ENCODE assay signal across 1 cellular context in the genomic region with DNA sequence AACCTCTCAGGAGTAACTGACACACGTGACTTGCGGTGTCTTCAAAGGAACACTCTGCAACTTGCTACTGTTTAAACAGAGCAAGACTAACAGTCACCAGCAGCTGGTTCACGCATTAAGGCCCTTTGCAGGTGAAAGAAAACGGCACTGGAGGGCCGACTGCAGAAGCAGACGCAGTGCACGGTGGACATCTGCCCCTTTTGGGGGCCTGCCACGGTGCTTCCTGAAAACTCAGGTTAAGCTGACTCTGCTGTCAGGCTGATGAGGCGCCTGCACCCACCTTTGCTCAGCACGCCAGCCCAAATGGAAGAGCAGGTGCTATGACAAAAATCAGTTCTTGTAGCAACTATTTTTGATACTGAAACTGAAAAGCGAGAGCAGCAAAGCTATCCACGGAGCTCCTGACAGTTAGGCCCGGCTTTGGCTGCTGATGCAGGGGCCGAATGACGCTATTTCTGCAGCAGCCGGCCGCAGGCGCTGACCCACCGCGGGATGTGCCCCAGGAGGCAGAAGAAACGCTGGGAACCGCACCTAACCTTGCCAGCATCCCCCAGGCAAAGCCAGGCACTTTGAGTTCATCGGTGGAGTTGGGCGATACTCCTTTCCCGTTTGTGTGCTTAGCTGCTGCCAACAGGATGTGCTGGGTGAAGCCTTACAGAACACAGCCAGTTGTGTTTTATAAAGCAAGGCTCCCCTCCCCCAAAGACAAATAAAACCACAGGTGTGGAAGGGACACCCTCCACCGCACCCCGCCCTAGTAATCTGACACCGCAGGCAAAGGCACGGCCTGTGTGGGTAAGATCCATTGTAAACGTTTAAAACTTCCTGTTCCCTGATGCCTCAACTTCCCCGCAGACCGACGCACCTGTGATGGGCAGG.
TF ChIP-seq lines count a peak whose summit lies in the region.

No MANE protein-coding gene starts in this region.

TF ChIP-seq in HepG2, 621 proteins besides CTCF, POLR2A, EP300 and RAD21 (continues in another document):
- TF ChIP-seq TBX3 (IDR thresholded peaks at IDR 0.05; ENCODE audit: borderline replicate concordance) (peak; percentile 32; the same call in 1 of the 2 replicates), NKX3-1 (CRISPR knock-in tag; IDR thresholded peaks at IDR 0.05) (no peak), SNAI1 (CRISPR knock-in tag; IDR thresholded peaks at IDR 0.05; ENCODE audit: borderline replicate concordance) (0 out of 2 replicates have a peak, but pooled peaks have one; percentile 29), ZNF670 (CRISPR knock-in tag; IDR thresholded peaks at IDR 0.05; ENCODE audit: borderline replicate concordance) (no peak), SOX5 (CRISPR knock-in tag; IDR thresholded peaks at IDR 0.05; ENCODE audit: borderline replicate concordance) (peak; percentile 55; the same call in 1 of the 2 replicates), ETV5 (CRISPR knock-in tag; IDR thresholded peaks at IDR 0.05; ENCODE audit: borderline replicate concordance) (peak; percentile 62), KDM5B (CRISPR knock-in tag; IDR thresholded peaks at IDR 0.05; ENCODE audit: borderline replicate concordance) (peak; percentile 43; the same call in 1 of the 2 replicates), MXD4 (CRISPR knock-in tag; IDR thresholded peaks at IDR 0.05) (no peak), ZMYM4 (CRISPR knock-in tag; IDR thresholded peaks at IDR 0.05) (0 out of 2 replicates have a peak, but pooled peaks have one; percentile 16), PAX8 (CRISPR knock-in tag; IDR thresholded peaks at IDR 0.05; ENCODE audit: borderline replicate concordance) (no peak), MIXL1 (CRISPR knock-in tag; IDR thresholded peaks at IDR 0.05) (no peak), SMAD9 (CRISPR knock-in tag; IDR thresholded peaks at IDR 0.05) (no peak), ZNF501 (CRISPR knock-in tag; IDR thresholded peaks at IDR 0.05) (peak; percentile 28; the same call in 1 of the 2 replicates), GATAD1 (CRISPR knock-in tag; IDR thresholded peaks at IDR 0.05) (no peak), HDAC2 (CRISPR knock-in tag; IDR thresholded peaks at IDR 0.05) (peak; percentile 39; the same call in 1 of the 2 replicates), BHLHE40 (IDR thresholded peaks at IDR 0.05; ENCODE audit: low read length) (peak; percentile 91), ZNF510 (CRISPR knock-in tag; IDR thresholded peaks at IDR 0.05; ENCODE audit: low read depth) (no peak), HIVEP1 (CRISPR knock-in tag; IDR thresholded peaks at IDR 0.05) (peak; percentile 62; the same call in 1 of the 2 replicates), YEATS2 (CRISPR knock-in tag; IDR thresholded peaks at IDR 0.05; ENCODE audit: borderline replicate concordance) (peak; percentile 19; the same call in 1 of the 2 replicates), ZNF563 (CRISPR knock-in tag; IDR thresholded peaks at IDR 0.05) (no peak), PHF21A (CRISPR knock-in tag; IDR thresholded peaks at IDR 0.05) (peak; percentile 57), SOX6 (IDR thresholded peaks at IDR 0.05) (no peak), SOX6 (CRISPR knock-in tag; IDR thresholded peaks at IDR 0.05) (peak; percentile 68), ASH2L (IDR thresholded peaks at IDR 0.05; ENCODE audit: insufficient read length, low read depth, low read length) (peak; percentile 16), RXRB (CRISPR knock-in tag; IDR thresholded peaks at IDR 0.05; ENCODE audit: borderline replicate concordance) (0 out of 2 replicates have a peak, but pooled peaks have one; percentile 14), TBX2 (CRISPR knock-in tag; IDR thresholded peaks at IDR 0.05; ENCODE audit: borderline replicate concordance) (peak; percentile 88), RFX1 (IDR thresholded peaks at IDR 0.05) (no peak), ZNF629 (CRISPR knock-in tag; conservative IDR thresholded peaks at IDR 0.05) (no peak), SOX13 (IDR thresholded peaks at IDR 0.05) (no peak), SOX13 (CRISPR knock-in tag; conservative IDR thresholded peaks at IDR 0.05 in 1 of 2, IDR thresholded peaks at IDR 0.05 in 1 of 2) (peak in 1 of 2 experiments; percentile 59; a peak in 2 of 4 replicates), ZNF24 (IDR thresholded peaks at IDR 0.05) (no peak), SIX1 (CRISPR knock-in tag; IDR thresholded peaks at IDR 0.05; ENCODE audit: borderline replicate concordance) (peak; percentile 94), ZNF232 (CRISPR knock-in tag; IDR thresholded peaks at IDR 0.05; ENCODE audit: borderline replicate concordance) (no peak), ZEB1 (IDR thresholded peaks at IDR 0.05; ENCODE audit: insufficient replicate concordance, low read depth) (peak; percentile 66), SP5 (CRISPR knock-in tag; IDR thresholded peaks at IDR 0.05; ENCODE audit: borderline replicate concordance, low read depth) (peak; percentile 30; the same call in 1 of the 2 replicates), SIX4 (CRISPR knock-in tag; IDR thresholded peaks at IDR 0.05) (peak; percentile 98)
- TF ChIP-seq, protein P1, sequence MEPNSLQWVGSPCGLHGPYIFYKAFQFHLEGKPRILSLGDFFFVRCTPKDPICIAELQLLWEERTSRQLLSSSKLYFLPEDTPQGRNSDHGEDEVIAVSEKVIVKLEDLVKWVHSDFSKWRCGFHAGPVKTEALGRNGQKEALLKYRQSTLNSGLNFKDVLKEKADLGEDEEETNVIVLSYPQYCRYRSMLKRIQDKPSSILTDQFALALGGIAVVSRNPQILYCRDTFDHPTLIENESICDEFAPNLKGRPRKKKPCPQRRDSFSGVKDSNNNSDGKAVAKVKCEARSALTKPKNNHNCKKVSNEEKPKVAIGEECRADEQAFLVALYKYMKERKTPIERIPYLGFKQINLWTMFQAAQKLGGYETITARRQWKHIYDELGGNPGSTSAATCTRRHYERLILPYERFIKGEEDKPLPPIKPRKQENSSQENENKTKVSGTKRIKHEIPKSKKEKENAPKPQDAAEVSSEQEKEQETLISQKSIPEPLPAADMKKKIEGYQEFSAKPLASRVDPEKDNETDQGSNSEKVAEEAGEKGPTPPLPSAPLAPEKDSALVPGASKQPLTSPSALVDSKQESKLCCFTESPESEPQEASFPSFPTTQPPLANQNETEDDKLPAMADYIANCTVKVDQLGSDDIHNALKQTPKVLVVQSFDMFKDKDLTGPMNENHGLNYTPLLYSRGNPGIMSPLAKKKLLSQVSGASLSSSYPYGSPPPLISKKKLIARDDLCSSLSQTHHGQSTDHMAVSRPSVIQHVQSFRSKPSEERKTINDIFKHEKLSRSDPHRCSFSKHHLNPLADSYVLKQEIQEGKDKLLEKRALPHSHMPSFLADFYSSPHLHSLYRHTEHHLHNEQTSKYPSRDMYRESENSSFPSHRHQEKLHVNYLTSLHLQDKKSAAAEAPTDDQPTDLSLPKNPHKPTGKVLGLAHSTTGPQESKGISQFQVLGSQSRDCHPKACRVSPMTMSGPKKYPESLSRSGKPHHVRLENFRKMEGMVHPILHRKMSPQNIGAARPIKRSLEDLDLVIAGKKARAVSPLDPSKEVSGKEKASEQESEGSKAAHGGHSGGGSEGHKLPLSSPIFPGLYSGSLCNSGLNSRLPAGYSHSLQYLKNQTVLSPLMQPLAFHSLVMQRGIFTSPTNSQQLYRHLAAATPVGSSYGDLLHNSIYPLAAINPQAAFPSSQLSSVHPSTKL (CRISPR knock-in tag; IDR thresholded peaks at IDR 0.05): peak; percentile 26; the same call in 1 of the 2 replicates
- TF ChIP-seq, protein P2, sequence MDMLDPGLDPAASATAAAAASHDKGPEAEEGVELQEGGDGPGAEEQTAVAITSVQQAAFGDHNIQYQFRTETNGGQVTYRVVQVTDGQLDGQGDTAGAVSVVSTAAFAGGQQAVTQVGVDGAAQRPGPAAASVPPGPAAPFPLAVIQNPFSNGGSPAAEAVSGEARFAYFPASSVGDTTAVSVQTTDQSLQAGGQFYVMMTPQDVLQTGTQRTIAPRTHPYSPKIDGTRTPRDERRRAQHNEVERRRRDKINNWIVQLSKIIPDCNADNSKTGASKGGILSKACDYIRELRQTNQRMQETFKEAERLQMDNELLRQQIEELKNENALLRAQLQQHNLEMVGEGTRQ (IDR thresholded peaks at IDR 0.05; ENCODE audit: low read depth, low read length): 0 out of 2 replicates have a peak, but pooled peaks have one; percentile 19
- TF ChIP-seq, protein P2 (CRISPR knock-in tag; IDR thresholded peaks at IDR 0.05; ENCODE audit: borderline replicate concordance): no peak
- TF ChIP-seq, protein P3, sequence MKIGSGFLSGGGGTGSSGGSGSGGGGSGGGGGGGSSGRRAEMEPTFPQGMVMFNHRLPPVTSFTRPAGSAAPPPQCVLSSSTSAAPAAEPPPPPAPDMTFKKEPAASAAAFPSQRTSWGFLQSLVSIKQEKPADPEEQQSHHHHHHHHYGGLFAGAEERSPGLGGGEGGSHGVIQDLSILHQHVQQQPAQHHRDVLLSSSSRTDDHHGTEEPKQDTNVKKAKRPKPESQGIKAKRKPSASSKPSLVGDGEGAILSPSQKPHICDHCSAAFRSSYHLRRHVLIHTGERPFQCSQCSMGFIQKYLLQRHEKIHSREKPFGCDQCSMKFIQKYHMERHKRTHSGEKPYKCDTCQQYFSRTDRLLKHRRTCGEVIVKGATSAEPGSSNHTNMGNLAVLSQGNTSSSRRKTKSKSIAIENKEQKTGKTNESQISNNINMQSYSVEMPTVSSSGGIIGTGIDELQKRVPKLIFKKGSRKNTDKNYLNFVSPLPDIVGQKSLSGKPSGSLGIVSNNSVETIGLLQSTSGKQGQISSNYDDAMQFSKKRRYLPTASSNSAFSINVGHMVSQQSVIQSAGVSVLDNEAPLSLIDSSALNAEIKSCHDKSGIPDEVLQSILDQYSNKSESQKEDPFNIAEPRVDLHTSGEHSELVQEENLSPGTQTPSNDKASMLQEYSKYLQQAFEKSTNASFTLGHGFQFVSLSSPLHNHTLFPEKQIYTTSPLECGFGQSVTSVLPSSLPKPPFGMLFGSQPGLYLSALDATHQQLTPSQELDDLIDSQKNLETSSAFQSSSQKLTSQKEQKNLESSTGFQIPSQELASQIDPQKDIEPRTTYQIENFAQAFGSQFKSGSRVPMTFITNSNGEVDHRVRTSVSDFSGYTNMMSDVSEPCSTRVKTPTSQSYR (CRISPR knock-in tag; IDR thresholded peaks at IDR 0.05; ENCODE audit: borderline replicate concordance): peak; percentile 97
- TF ChIP-seq, protein P4, sequence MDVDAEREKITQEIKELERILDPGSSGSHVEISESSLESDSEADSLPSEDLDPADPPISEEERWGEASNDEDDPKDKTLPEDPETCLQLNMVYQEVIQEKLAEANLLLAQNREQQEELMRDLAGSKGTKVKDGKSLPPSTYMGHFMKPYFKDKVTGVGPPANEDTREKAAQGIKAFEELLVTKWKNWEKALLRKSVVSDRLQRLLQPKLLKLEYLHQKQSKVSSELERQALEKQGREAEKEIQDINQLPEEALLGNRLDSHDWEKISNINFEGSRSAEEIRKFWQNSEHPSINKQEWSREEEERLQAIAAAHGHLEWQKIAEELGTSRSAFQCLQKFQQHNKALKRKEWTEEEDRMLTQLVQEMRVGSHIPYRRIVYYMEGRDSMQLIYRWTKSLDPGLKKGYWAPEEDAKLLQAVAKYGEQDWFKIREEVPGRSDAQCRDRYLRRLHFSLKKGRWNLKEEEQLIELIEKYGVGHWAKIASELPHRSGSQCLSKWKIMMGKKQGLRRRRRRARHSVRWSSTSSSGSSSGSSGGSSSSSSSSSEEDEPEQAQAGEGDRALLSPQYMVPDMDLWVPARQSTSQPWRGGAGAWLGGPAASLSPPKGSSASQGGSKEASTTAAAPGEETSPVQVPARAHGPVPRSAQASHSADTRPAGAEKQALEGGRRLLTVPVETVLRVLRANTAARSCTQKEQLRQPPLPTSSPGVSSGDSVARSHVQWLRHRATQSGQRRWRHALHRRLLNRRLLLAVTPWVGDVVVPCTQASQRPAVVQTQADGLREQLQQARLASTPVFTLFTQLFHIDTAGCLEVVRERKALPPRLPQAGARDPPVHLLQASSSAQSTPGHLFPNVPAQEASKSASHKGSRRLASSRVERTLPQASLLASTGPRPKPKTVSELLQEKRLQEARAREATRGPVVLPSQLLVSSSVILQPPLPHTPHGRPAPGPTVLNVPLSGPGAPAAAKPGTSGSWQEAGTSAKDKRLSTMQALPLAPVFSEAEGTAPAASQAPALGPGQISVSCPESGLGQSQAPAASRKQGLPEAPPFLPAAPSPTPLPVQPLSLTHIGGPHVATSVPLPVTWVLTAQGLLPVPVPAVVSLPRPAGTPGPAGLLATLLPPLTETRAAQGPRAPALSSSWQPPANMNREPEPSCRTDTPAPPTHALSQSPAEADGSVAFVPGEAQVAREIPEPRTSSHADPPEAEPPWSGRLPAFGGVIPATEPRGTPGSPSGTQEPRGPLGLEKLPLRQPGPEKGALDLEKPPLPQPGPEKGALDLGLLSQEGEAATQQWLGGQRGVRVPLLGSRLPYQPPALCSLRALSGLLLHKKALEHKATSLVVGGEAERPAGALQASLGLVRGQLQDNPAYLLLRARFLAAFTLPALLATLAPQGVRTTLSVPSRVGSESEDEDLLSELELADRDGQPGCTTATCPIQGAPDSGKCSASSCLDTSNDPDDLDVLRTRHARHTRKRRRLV (CRISPR knock-in tag; IDR thresholded peaks at IDR 0.05): no peak
- TF ChIP-seq, protein P5, sequence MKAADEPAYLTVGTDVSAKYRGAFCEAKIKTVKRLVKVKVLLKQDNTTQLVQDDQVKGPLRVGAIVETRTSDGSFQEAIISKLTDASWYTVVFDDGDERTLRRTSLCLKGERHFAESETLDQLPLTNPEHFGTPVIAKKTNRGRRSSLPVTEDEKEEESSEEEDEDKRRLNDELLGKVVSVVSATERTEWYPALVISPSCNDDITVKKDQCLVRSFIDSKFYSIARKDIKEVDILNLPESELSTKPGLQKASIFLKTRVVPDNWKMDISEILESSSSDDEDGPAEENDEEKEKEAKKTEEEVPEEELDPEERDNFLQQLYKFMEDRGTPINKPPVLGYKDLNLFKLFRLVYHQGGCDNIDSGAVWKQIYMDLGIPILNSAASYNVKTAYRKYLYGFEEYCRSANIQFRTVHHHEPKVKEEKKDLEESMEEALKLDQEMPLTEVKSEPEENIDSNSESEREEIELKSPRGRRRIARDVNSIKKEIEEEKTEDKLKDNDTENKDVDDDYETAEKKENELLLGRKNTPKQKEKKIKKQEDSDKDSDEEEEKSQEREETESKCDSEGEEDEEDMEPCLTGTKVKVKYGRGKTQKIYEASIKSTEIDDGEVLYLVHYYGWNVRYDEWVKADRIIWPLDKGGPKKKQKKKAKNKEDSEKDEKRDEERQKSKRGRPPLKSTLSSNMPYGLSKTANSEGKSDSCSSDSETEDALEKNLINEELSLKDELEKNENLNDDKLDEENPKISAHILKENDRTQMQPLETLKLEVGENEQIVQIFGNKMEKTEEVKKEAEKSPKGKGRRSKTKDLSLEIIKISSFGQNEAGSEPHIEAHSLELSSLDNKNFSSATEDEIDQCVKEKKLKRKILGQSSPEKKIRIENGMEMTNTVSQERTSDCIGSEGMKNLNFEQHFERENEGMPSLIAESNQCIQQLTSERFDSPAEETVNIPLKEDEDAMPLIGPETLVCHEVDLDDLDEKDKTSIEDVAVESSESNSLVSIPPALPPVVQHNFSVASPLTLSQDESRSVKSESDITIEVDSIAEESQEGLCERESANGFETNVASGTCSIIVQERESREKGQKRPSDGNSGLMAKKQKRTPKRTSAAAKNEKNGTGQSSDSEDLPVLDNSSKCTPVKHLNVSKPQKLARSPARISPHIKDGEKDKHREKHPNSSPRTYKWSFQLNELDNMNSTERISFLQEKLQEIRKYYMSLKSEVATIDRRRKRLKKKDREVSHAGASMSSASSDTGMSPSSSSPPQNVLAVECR (CRISPR knock-in tag; IDR thresholded peaks at IDR 0.05; ENCODE audit: borderline replicate concordance): peak; percentile 46; the same call in 1 of the 2 replicates
